In genomic region chrX:28124416-28124815, GRCh38 we compare ENCODE assay signal across 18 cellular contexts.
"Had no signal": no experiment of that assay in that cellular context is flagged by ENCODE, and none has a peak within 500 bp of the region (broad histone marks: within the 10 kb centered on the region; RNA-seq: fewer than 3 reads in every experiment).

No MANE protein-coding gene starts in this region.

- H3K27ac ChIP-seq: ascending aorta, colonic mucosa, heart right ventricle, left lung, prostate gland, right atrium auricular region, spleen, upper lobe of left lung, WERI-Rb-1 had no signal

- H3K4me1 ChIP-seq: ascending aorta, colonic mucosa, heart right ventricle, left lung, prostate gland, right atrium auricular region, spleen, upper lobe of left lung had no signal

- H3K27me3 ChIP-seq: ascending aorta, colonic mucosa, heart right ventricle, left lung, right atrium auricular region, spleen, upper lobe of left lung had no signal

- H3K4me3 ChIP-seq: ascending aorta, colonic mucosa, heart right ventricle, left lung, prostate gland, right atrium auricular region, spleen, upper lobe of left lung had no signal

- H3K36me3 ChIP-seq: ascending aorta, colonic mucosa, heart right ventricle, left lung, prostate gland, right atrium auricular region, spleen, upper lobe of left lung, WERI-Rb-1 had no signal

- DNase-seq: activated CD4-positive, alpha-beta T cell treated with anti-CD3 and anti-CD28 coated beads, Interleukin-2, amount 10 ng/mL, durations not matched to agents 7 days and 5 days; activated CD4-positive, CD25-positive, alpha-beta regulatory T cell treated with anti-CD3 and anti-CD28 coated beads, Interleukin-2, amount 50 U/mL, for 72 hours; activated CD8-positive, alpha-beta T cell treated with anti-CD3 and anti-CD28 coated beads, Interleukin-2, amount 10 ng/mL, durations not matched to agents 7 days and 5 days; activated T-cell treated with anti-CD3 and anti-CD28 coated beads, Interleukin-2, amount 50 U/mL, for 1 hour; colonic mucosa; heart right ventricle; islet precursor cell; left lung; naive thymus-derived CD8-positive, alpha-beta T cell; spleen; stimulated activated CD4-positive, alpha-beta T cell treated with anti-CD3 and anti-CD28 coated beads, Interleukin-4, amount 100 ng/mL, for 24 hours; stimulated activated naive CD4-positive, alpha-beta T cell treated with Interleukin-2 at 50 U/mL for 16 hours; T-helper 1 cell; upper lobe of left lung; WERI-Rb-1 had no signal

- H3K9me3 ChIP-seq: ascending aorta, colonic mucosa, heart right ventricle, left lung, prostate gland, right atrium auricular region, upper lobe of left lung had no signal
